ENCODE assay signal across 1 cellular context in the genomic region with DNA sequence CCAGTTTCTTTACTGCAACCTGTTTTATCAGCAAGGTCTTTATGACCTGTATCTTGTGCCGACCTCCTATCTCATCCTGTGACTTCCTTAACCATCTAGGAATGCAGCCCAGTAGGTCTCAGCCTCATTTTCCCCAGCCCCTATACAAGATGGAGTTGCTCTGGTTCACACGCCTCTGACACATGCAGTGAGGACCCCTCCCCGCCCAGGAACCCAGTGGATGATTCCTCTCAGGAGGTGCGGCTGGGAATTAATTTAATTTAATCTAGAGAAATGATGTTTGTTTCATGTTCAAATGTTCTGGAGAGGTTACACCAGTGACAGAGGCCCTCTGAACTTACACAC.
TF ChIP-seq lines count a peak whose summit lies in the region.

No MANE protein-coding gene starts in this region.

TF ChIP-seq in GM12878, 131 proteins besides CTCF, POLR2A, EP300 and RAD21 (continued from another document):
- TF ChIP-seq SREBF2 (IDR thresholded peaks at IDR 0.05; ENCODE audit: low read length), result no peak
- no peak for TF ChIP-seq MTA3 (IDR thresholded peaks at IDR 0.05; ENCODE audit: borderline replicate concordance, low read length)
- TF ChIP-seq, protein P1, sequence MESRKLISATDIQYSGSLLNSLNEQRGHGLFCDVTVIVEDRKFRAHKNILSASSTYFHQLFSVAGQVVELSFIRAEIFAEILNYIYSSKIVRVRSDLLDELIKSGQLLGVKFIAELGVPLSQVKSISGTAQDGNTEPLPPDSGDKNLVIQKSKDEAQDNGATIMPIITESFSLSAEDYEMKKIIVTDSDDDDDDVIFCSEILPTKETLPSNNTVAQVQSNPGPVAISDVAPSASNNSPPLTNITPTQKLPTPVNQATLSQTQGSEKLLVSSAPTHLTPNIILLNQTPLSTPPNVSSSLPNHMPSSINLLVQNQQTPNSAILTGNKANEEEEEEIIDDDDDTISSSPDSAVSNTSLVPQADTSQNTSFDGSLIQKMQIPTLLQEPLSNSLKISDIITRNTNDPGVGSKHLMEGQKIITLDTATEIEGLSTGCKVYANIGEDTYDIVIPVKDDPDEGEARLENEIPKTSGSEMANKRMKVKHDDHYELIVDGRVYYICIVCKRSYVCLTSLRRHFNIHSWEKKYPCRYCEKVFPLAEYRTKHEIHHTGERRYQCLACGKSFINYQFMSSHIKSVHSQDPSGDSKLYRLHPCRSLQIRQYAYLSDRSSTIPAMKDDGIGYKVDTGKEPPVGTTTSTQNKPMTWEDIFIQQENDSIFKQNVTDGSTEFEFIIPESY (IDR thresholded peaks at IDR 0.05), result no peak
- TF ChIP-seq SRF (IDR thresholded peaks at IDR 0.05; ENCODE audit: low read depth in 2 of 2, low read length in 2 of 2), result no peak
- TF ChIP-seq, protein P2, sequence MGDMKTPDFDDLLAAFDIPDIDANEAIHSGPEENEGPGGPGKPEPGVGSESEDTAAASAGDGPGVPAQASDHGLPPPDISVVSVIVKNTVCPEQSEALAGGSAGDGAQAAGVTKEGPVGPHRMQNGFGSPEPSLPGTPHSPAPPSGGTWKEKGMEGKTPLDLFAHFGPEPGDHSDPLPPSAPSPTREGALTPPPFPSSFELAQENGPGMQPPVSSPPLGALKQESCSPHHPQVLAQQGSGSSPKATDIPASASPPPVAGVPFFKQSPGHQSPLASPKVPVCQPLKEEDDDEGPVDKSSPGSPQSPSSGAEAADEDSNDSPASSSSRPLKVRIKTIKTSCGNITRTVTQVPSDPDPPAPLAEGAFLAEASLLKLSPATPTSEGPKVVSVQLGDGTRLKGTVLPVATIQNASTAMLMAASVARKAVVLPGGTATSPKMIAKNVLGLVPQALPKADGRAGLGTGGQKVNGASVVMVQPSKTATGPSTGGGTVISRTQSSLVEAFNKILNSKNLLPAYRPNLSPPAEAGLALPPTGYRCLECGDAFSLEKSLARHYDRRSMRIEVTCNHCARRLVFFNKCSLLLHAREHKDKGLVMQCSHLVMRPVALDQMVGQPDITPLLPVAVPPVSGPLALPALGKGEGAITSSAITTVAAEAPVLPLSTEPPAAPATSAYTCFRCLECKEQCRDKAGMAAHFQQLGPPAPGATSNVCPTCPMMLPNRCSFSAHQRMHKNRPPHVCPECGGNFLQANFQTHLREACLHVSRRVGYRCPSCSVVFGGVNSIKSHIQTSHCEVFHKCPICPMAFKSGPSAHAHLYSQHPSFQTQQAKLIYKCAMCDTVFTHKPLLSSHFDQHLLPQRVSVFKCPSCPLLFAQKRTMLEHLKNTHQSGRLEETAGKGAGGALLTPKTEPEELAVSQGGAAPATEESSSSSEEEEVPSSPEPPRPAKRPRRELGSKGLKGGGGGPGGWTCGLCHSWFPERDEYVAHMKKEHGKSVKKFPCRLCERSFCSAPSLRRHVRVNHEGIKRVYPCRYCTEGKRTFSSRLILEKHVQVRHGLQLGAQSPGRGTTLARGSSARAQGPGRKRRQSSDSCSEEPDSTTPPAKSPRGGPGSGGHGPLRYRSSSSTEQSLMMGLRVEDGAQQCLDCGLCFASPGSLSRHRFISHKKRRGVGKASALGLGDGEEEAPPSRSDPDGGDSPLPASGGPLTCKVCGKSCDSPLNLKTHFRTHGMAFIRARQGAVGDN (IDR thresholded peaks at IDR 0.05), result peak; percentile 99
TF ChIP-seq in GM12878: peak in this region for 8.
